Comparison of ENCODE assay signal across 16 cellular contexts in the genomic region with DNA sequence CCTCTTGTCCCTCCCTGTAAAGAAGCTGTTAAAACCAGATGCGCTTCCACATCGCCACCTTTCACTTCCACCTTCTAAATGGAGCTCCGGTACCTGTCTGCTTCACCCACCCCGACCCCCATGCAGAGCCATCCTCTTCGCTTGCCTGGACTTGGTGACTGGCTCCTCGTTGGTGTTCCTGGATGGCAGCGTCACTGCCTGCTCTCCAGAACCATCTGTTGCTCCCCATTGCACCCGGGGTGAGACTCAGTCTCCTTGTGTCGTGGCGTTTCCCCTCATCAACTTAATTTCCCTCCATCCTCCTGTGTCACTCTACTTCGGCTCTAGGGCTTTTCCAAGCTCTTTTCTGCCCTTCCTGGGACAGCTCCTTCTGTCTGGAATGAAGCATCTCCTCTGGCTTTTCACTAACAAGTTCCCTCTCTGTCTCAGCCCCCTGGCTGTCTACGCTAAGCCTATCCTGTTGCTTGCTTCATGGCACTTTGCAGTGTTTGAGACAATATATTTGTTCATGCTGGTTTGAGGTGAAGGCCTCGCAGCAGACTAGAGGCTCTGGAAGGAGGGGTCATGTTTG. TPM values are rescaled to one million over a fixed set of nuclear protein-coding genes. Genes with fewer than 3 reads are reported as not detected.
A peak's percentile ranks its signal among the peaks of the same experiment; 100 is the strongest.
DNase-seq lines count a peak whose midpoint lies in the region; ATAC-seq and TF ChIP-seq lines count a peak whose summit lies in the region.
"Had no signal": no experiment of that assay in that cellular context is flagged by ENCODE, and none has a peak within 500 bp of the region (broad histone marks: within the 10 kb centered on the region; RNA-seq: fewer than 3 reads in every experiment).

No MANE protein-coding gene starts in this region.

- peak overlapping the region; percentile 19; the same call in 1 of the 2 replicates for H3K27ac ChIP-seq in HEK293 (ENCODE audit: extremely low read depth, low read depth, low read length)
- H3K27ac ChIP-seq: Peyer's patch had no signal

- CTCF ChIA-PET in HEK293 (lab: Yijun Ruan, JAX), result interaction anchor here (0.7 to 3.0 kb wide), 11 partner anchors 10 to 140 kb away, joined by 3 to 21 read pairs (median 4); partner anchors contain the start of gene CEBPG

- ATAC-seq in left ventricle myocardium superior, result no peak
- ATAC-seq in stimulated activated memory B cell treated with anti-CD40 and anti-IgM and Interleukin-4, amounts not matched to agents 10 μg/mL and 1 μg/mL and 100 μg/mL, for 72 hours, result no peak

- intact Hi-C loops in cardiac septum (cut with DNase I), result no loop called here
- intact Hi-C loops in left ventricle myocardium superior (cut with micrococcal nuclease), result no loop called here

- no peak for TF ChIP-seq CTCF in HEK293 (tag by site-specific recombination; IDR thresholded peaks at IDR 0.05)
- no peak for TF ChIP-seq CTCF in chondrocyte (IDR thresholded peaks at IDR 0.05)

- H3K4me1 ChIP-seq in HEK293 (ENCODE audit: control insufficient read depth, insufficient read depth, low read length), result peaks cover 26% of the 10 kb centered on the region

- H3K36me3 Mint-ChIP-seq in chondrocyte (ENCODE audit: low read depth), result peaks cover 11% of the 10 kb centered on the region
- H3K36me3 Mint-ChIP-seq in stimulated activated memory B cell treated with anti-CD40 and anti-IgM and Interleukin-4, amounts not matched to agents 10 μg/mL and 1 μg/mL and 100 μg/mL, for 72 hours, result peaks cover 31% of the 10 kb centered on the region

- peak overlapping the region; percentile 29 for H3K27ac Mint-ChIP-seq in chondrocyte (ENCODE audit: unreplicated experiment)
- H3K27ac Mint-ChIP-seq in stimulated activated memory B cell treated with anti-CD40 and anti-IgM and Interleukin-4, amounts not matched to agents 10 μg/mL and 1 μg/mL and 100 μg/mL, for 72 hours, result peak overlapping the region; percentile 40
- H3K27ac Mint-ChIP-seq: IgD-negative memory B cell had no signal

- H3K9me3 ChIP-seq in HEK293 (ENCODE audit: control insufficient read depth, insufficient read depth, low read depth, low read length), result no peaks in the 10 kb centered on the region
- H3K9me3 ChIP-seq: BE2C, Peyer's patch had no signal

- POLR2A ChIA-PET in HEK293 (lab: Yijun Ruan, JAX), result interaction anchor here (2.8 to 5.1 kb wide), 2 partner anchors 10 to 81 kb away, joined by 11 to 44 read pairs; partner anchors contain the start of genes CEBPA and CEBPG

- DNase-seq in cardiac septum (ENCODE audit: low spot score), result peak; percentile 39
- DNase-seq in left ventricle myocardium superior, result no peak
- no peak for DNase-seq in chondrocyte (ENCODE audit: low spot score)
- no peak for DNase-seq in NCI-H187 (lab: John Stamatoyannopoulos, UW)
- no peak for DNase-seq in GM19238 (ENCODE audit: insufficient read length, low spot score)
- DNase-seq: BE2C; CD8-positive, alpha-beta memory T cell; H9; NCI-H1417 treated with DMSO at 0.1 percent for 48 hours; NCI-H2029 treated with DMSO at 0.1 percent for 48 hours; NCI-H510A; SHP77 had no signal

- no peak overlapping the region for H3K4me3 ChIP-seq in HEK293 (ENCODE audit: low read depth, low read length)
- H3K4me3 ChIP-seq: Peyer's patch had no signal

- no peaks in the 10 kb centered on the region for H3K9me3 Mint-ChIP-seq in chondrocyte (ENCODE audit: low read depth)
- no peaks in the 10 kb centered on the region for H3K9me3 Mint-ChIP-seq in stimulated activated memory B cell treated with anti-CD40 and anti-IgM and Interleukin-4, amounts not matched to agents 10 μg/mL and 1 μg/mL and 100 μg/mL, for 72 hours
- H3K9me3 Mint-ChIP-seq: CD8-positive, alpha-beta memory T cell; H9; IgD-negative memory B cell had no signal

- peaks cover 26 to 41% of the 10 kb centered on the region in 2 experiments for H3K36me3 ChIP-seq in HEK293 (ENCODE audit: control insufficient read depth in 2 of 2, insufficient read depth in 1 of 2, low read length in 2 of 2)

- H3K27me3 Mint-ChIP-seq in chondrocyte (ENCODE audit: low read depth), result no peaks in the 10 kb centered on the region
- no peaks in the 10 kb centered on the region for H3K27me3 Mint-ChIP-seq in stimulated activated memory B cell treated with anti-CD40 and anti-IgM and Interleukin-4, amounts not matched to agents 10 μg/mL and 1 μg/mL and 100 μg/mL, for 72 hours
- H3K27me3 Mint-ChIP-seq: CD8-positive, alpha-beta memory T cell; IgD-negative memory B cell had no signal

- H3K4me3 Mint-ChIP-seq in chondrocyte (ENCODE audit: unreplicated experiment), result no peak overlapping the region
- no peak overlapping the region for H3K4me3 Mint-ChIP-seq in stimulated activated memory B cell treated with anti-CD40 and anti-IgM and Interleukin-4, amounts not matched to agents 10 μg/mL and 1 μg/mL and 100 μg/mL, for 72 hours
- H3K4me3 Mint-ChIP-seq: CD8-positive, alpha-beta memory T cell; H9 had no signal

- H3K4me1 Mint-ChIP-seq in chondrocyte (ENCODE audit: low read depth), result peaks cover 20% of the 10 kb centered on the region
- H3K4me1 Mint-ChIP-seq in stimulated activated memory B cell treated with anti-CD40 and anti-IgM and Interleukin-4, amounts not matched to agents 10 μg/mL and 1 μg/mL and 100 μg/mL, for 72 hours, result peaks cover 35% of the 10 kb centered on the region

TF ChIP-seq in HEK293, 187 proteins besides CTCF, POLR2A, EP300 and RAD21 (continues in another document):
- no peak for TF ChIP-seq ZNF621 (tag by site-specific recombination; IDR thresholded peaks at IDR 0.05)
- TF ChIP-seq ZSCAN23 (tag by site-specific recombination; IDR thresholded peaks at IDR 0.05), result no peak
- TF ChIP-seq SCRT1 (tag by site-specific recombination; IDR thresholded peaks at IDR 0.05; ENCODE audit: borderline replicate concordance), result peak; percentile 93
- no peak for TF ChIP-seq ZNF560 (tag by site-specific recombination; IDR thresholded peaks at IDR 0.05; ENCODE audit: borderline replicate concordance)
- 0 out of 2 replicates have a peak, but pooled peaks have one; percentile 34 for TF ChIP-seq ZNF664 (tag by site-specific recombination; IDR thresholded peaks at IDR 0.05)
- TF ChIP-seq WT1 (tag by site-specific recombination; IDR thresholded peaks at IDR 0.05), result no peak
- TF ChIP-seq ZNF580 (tag by site-specific recombination; IDR thresholded peaks at IDR 0.05), result 0 out of 2 replicates have a peak, but pooled peaks have one; percentile 10
- TF ChIP-seq ZNF792 (tag by site-specific recombination; IDR thresholded peaks at IDR 0.05), result 0 out of 2 replicates have a peak, but pooled peaks have one; percentile 18
- 0 out of 2 replicates have a peak, but pooled peaks have one; percentile 9 for TF ChIP-seq ZBTB20 (tag by site-specific recombination; IDR thresholded peaks at IDR 0.05)
- TF ChIP-seq ZNF394 (tag by site-specific recombination; IDR thresholded peaks at IDR 0.05; ENCODE audit: borderline replicate concordance), result no peak
- no peak for TF ChIP-seq ELK4 (IDR thresholded peaks at IDR 0.05; ENCODE audit: borderline replicate concordance, low read depth, low read length)
- no peak for TF ChIP-seq ZNF623 (tag by site-specific recombination; IDR thresholded peaks at IDR 0.05)
- 0 out of 2 replicates have a peak, but pooled peaks have one; percentile 36 for TF ChIP-seq ZBTB7A (tag by site-specific recombination; IDR thresholded peaks at IDR 0.05; ENCODE audit: low read depth)
- TF ChIP-seq PBX3 (CRISPR knock-in tag; IDR thresholded peaks at IDR 0.05), result no peak
- TF ChIP-seq, protein P1, sequence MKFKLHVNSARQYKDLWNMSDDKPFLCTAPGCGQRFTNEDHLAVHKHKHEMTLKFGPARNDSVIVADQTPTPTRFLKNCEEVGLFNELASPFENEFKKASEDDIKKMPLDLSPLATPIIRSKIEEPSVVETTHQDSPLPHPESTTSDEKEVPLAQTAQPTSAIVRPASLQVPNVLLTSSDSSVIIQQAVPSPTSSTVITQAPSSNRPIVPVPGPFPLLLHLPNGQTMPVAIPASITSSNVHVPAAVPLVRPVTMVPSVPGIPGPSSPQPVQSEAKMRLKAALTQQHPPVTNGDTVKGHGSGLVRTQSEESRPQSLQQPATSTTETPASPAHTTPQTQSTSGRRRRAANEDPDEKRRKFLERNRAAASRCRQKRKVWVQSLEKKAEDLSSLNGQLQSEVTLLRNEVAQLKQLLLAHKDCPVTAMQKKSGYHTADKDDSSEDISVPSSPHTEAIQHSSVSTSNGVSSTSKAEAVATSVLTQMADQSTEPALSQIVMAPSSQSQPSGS (tag by site-specific recombination; IDR thresholded peaks at IDR 0.05; ENCODE audit: low read depth), result no peak
- TF ChIP-seq ZNF16 (tag by site-specific recombination; IDR thresholded peaks at IDR 0.05; ENCODE audit: low read depth), result peak; percentile 98
- TF ChIP-seq BCL11A (tag by site-specific recombination; IDR thresholded peaks at IDR 0.05; ENCODE audit: low read depth), result no peak
- 0 out of 2 replicates have a peak, but pooled peaks have one; percentile 42 for TF ChIP-seq ZNF600 (tag by site-specific recombination; IDR thresholded peaks at IDR 0.05)
- TF ChIP-seq ZBTB17 (tag by site-specific recombination; IDR thresholded peaks at IDR 0.05), result peak; percentile 17; the same call in 1 of the 2 replicates
- TF ChIP-seq SCRT2 (tag by site-specific recombination; IDR thresholded peaks at IDR 0.05), result peak; percentile 97

RNA-seq across cellular contexts. Expression of gene CEBPG, which starts 10.3 kb away (rescaled TPM):
- 17.3 TPM for total RNA-seq in cardiac septum
- total RNA-seq in left ventricle myocardium superior, result 17.0 TPM
- 16.3 to 54.4 TPM (median 50.2 TPM) in 3 replicates for total RNA-seq in chondrocyte
